8 cellular contexts compared by ENCODE assay signal in genomic region chr15:70299931-70300858, GRCh38.
A peak's percentile ranks its signal among the peaks of the same experiment; 100 is the strongest.
DNase-seq lines count a peak whose midpoint lies in the region; ATAC-seq and TF ChIP-seq lines count a peak whose summit lies in the region.

No MANE protein-coding gene starts in this region.

- H3K4me1 Mint-ChIP-seq in activated T-cell treated with anti-CD3 and anti-CD28 coated beads, Interleukin-2, amount 50 U/mL, for 72 hours (ENCODE audit: low read depth): peaks cover 11% of the 10 kb centered on the region

- DNase-seq in COLO668 (lab: John Stamatoyannopoulos, UW; ENCODE audit: unreplicated experiment): peak; percentile 50
- peak; percentile 69 for DNase-seq in NCI-H187 treated with DMSO at 0.1 percent for 48 hours (lab: John Stamatoyannopoulos, UW)
- peak; percentile 82 to 87 for DNase-seq in activated T-cell treated with anti-CD3 and anti-CD28 coated beads, Interleukin-2, amount 50 U/mL, for 72 hours
- peak; percentile 37 to 64 for DNase-seq in stimulated activated CD4-positive, alpha-beta T cell treated with anti-CD3 and anti-CD28 coated beads, Interleukin-2, amount 100 ng/mL, for 48 hours
- no peak for DNase-seq in breast epithelium (ENCODE audit: low spot score in 2 of 2)
- DNase-seq in NCI-H146 treated with DMSO at 0.1 percent for 48 hours (lab: John Stamatoyannopoulos, UW; ENCODE audit: unreplicated experiment): no peak
- DNase-seq in NCI-H2196 treated with DMSO at 0.1 percent for 48 hours (lab: John Stamatoyannopoulos, UW; ENCODE audit: unreplicated experiment): no peak

- TF ChIP-seq POLR2A in breast epithelium (IDR thresholded peaks at IDR 0.05): no peak

- ATAC-seq in GM21526 (IDR thresholded peaks at IDR 0.05; ENCODE audit: low FRiP score, unreplicated experiment): peak; percentile 95
- ATAC-seq in activated T-cell treated with anti-CD3 and anti-CD28 coated beads, Interleukin-2, amount 50 U/mL, for 72 hours (replicated peaks in 1 of 2): peak; percentile 99 to 100

- H3K27me3 ChIP-seq in breast epithelium: no peaks in the 10 kb centered on the region

- no peaks in the 10 kb centered on the region for H3K4me1 ChIP-seq in breast epithelium

- no peaks in the 10 kb centered on the region for H3K9me3 ChIP-seq in breast epithelium

- no peaks in the 10 kb centered on the region for H3K36me3 ChIP-seq in breast epithelium

- no peak overlapping the region for H3K27ac ChIP-seq in breast epithelium

- no peak overlapping the region for H3K27ac Mint-ChIP-seq in activated T-cell treated with anti-CD3 and anti-CD28 coated beads, Interleukin-2, amount 50 U/mL, for 72 hours

- no peaks in the 10 kb centered on the region for H3K9me3 Mint-ChIP-seq in activated T-cell treated with anti-CD3 and anti-CD28 coated beads, Interleukin-2, amount 50 U/mL, for 72 hours

- intact Hi-C loops in breast epithelium (cut with DNase I; ENCODE audit: low total_unique reads): loop anchor here (2.0 kb wide), 1 partner anchor 65 kb away; no protein-coding TSS in a partner anchor

- H3K4me3 Mint-ChIP-seq in activated T-cell treated with anti-CD3 and anti-CD28 coated beads, Interleukin-2, amount 50 U/mL, for 72 hours: no peak overlapping the region

- no peaks in the 10 kb centered on the region for H3K27me3 Mint-ChIP-seq in activated T-cell treated with anti-CD3 and anti-CD28 coated beads, Interleukin-2, amount 50 U/mL, for 72 hours (ENCODE audit: low read depth)

- H3K36me3 Mint-ChIP-seq in activated T-cell treated with anti-CD3 and anti-CD28 coated beads, Interleukin-2, amount 50 U/mL, for 72 hours (ENCODE audit: insufficient read depth in 2 of 2): no peaks in the 10 kb centered on the region

- no peak overlapping the region for H3K4me3 ChIP-seq in breast epithelium

- TF ChIP-seq CTCF in breast epithelium (IDR thresholded peaks at IDR 0.05): no peak

Comparison
In these comparisons a context has a peak if more than half of its experiments do, and no peak if none do; other contexts are left out.
1. DNase-seq: peak in COLO668 (single experiment), NCI-H187 treated with DMSO at 0.1 percent for 48 hours (single experiment), activated T-cell treated with anti-CD3 and anti-CD28 coated beads, Interleukin-2, amount 50 U/mL, for 72 hours (2 of 2) and stimulated activated CD4-positive, alpha-beta T cell treated with anti-CD3 and anti-CD28 coated beads, Interleukin-2, amount 100 ng/mL, for 48 hours (2 of 2); none in breast epithelium (0 of 2), NCI-H146 treated with DMSO at 0.1 percent for 48 hours (single experiment) and NCI-H2196 treated with DMSO at 0.1 percent for 48 hours (single experiment).